Comparison of ENCODE assay signal across 8 cellular contexts in the genomic region with DNA sequence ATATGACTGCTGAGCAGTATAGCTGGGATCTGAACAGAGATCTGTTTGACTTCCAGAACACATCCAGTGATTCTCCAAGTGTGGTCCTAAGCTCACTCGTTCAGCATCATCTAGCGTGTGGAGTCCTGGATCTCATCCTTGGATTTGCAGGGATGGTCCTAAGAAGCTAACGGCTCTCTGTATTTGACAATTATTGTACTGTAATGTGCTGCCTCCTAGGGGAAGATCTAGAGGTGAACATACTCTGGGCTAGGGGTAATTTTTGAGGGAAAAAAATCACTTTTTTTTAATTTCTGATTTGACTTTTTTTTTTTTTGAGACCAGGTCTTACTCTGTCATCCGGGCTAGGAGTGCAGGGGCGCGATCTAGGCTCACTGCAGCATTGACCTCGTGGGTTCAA. TPM values are rescaled to one million over a fixed set of nuclear protein-coding genes. Genes with fewer than 3 reads are reported as not detected.
DNase-seq lines count a peak whose midpoint lies in the region; ATAC-seq and TF ChIP-seq lines count a peak whose summit lies in the region.

No MANE protein-coding gene starts in this region.

- no peaks in the 10 kb centered on the region for H3K9me2 ChIP-seq in MM.1S (replicated peaks; ENCODE audit: insufficient read depth, low read length)

- H3K79me2 ChIP-seq in MM.1S (ENCODE audit: low read length) = no peaks in the 10 kb centered on the region

- H3K4me3 Mint-ChIP-seq in activated CD4-positive, alpha-beta T cell treated with anti-CD3 and anti-CD28 coated beads, Interleukin-2, amount 10 ng/mL, durations not matched to agents 24 days and 14 days = peak overlapping the region; percentile 97
- peak overlapping the region; percentile 95 for H3K4me3 Mint-ChIP-seq in activated T-helper 1 cell treated with anti-CD3 and anti-CD28 coated beads, Interleukin-12 subunit alpha, Interleukin-12 subunit beta, Interleukin-2, Interleukin-4 antibody, amounts not matched to agents 30 ng/mL and 10 ng/mL and 1 ng/mL, durations not matched to agents 14 hours and 24 hours and 36 hours

- H3K9ac ChIP-seq in MM.1S (ENCODE audit: low read length) = no peak overlapping the region

- H3K36me3 ChIP-seq in MM.1S (replicated peaks; ENCODE audit: insufficient read depth, low read length) (no peaks in the 10 kb centered on the region), upper lobe of right lung (no peaks in the 10 kb centered on the region)

- intact Hi-C loops in activated CD4-positive, alpha-beta T cell treated with anti-CD3 and anti-CD28 coated beads, Interleukin-2, amount 10 ng/mL, durations not matched to agents 24 days and 14 days (cut with micrococcal nuclease) = loop anchor here (5.0 to 10.0 kb wide), 2 partner anchors 607 to 1580 kb away; a partner anchor contains a TSS
- intact Hi-C loops in activated T-helper 1 cell treated with anti-CD3 and anti-CD28 coated beads, Interleukin-12 subunit alpha, Interleukin-12 subunit beta, Interleukin-2, Interleukin-4 antibody, amounts not matched to agents 30 ng/mL and 10 ng/mL and 1 ng/mL, durations not matched to agents 14 hours and 24 hours and 36 hours (cut with micrococcal nuclease) = loop anchor here (1.0 to 5.0 kb wide), 2 partner anchors 128 to 295 kb away; no protein-coding TSS in a partner anchor
- intact Hi-C loops in upper lobe of right lung (cut with DNase I) = loop anchor here (10.0 kb wide), 1 partner anchor 327 kb away; no protein-coding TSS in a partner anchor

- peaks cover 19% of the 10 kb centered on the region for H3F3A ChIP-seq in MM.1S (ENCODE audit: insufficient read depth, low read length)

- H3K4me1 Mint-ChIP-seq in activated CD4-positive, alpha-beta T cell treated with anti-CD3 and anti-CD28 coated beads, Interleukin-2, amount 10 ng/mL, durations not matched to agents 24 days and 14 days = peaks cover 28% of the 10 kb centered on the region
- H3K4me1 Mint-ChIP-seq in activated T-helper 1 cell treated with anti-CD3 and anti-CD28 coated beads, Interleukin-12 subunit alpha, Interleukin-12 subunit beta, Interleukin-2, Interleukin-4 antibody, amounts not matched to agents 30 ng/mL and 10 ng/mL and 1 ng/mL, durations not matched to agents 14 hours and 24 hours and 36 hours (ENCODE audit: low read depth) = peaks cover 37% of the 10 kb centered on the region

- no peaks in the 10 kb centered on the region for H3K27me3 Mint-ChIP-seq in activated CD4-positive, alpha-beta T cell treated with anti-CD3 and anti-CD28 coated beads, Interleukin-2, amount 10 ng/mL, durations not matched to agents 24 days and 14 days
- no peaks in the 10 kb centered on the region for H3K27me3 Mint-ChIP-seq in activated T-helper 1 cell treated with anti-CD3 and anti-CD28 coated beads, Interleukin-12 subunit alpha, Interleukin-12 subunit beta, Interleukin-2, Interleukin-4 antibody, amounts not matched to agents 30 ng/mL and 10 ng/mL and 1 ng/mL, durations not matched to agents 14 hours and 24 hours and 36 hours (ENCODE audit: insufficient read depth)

- H3K9me3 ChIP-seq in MM.1S (replicated peaks; ENCODE audit: insufficient read depth, low read length) (no peaks in the 10 kb centered on the region), upper lobe of right lung (no peaks in the 10 kb centered on the region)

- no peaks in the 10 kb centered on the region for H4K20me1 ChIP-seq in MM.1S (ENCODE audit: insufficient read depth, low read length)

- no peak overlapping the region for H2AFZ ChIP-seq in MM.1S (ENCODE audit: low read length)

- H3K27ac ChIP-seq in MM.1S (ENCODE audit: low read length) (no peak overlapping the region), upper lobe of right lung (no peak overlapping the region)

- H3K4me2 ChIP-seq in MM.1S (ENCODE audit: low read depth, low read length) = no peak overlapping the region

- H3K4me1 ChIP-seq in MM.1S (ENCODE audit: low read length) (peaks cover 15% of the 10 kb centered on the region), upper lobe of right lung (peaks cover 10% of the 10 kb centered on the region)

- peak; percentile 46 for TF ChIP-seq CTCF in MM.1S (IDR thresholded peaks at IDR 0.05; ENCODE audit: low read length)
- peak; percentile 45 for TF ChIP-seq CTCF in upper lobe of right lung (IDR thresholded peaks at IDR 0.05)

- H3K27me3 ChIP-seq in MM.1S (replicated peaks; ENCODE audit: insufficient read depth, low read length) = no peaks in the 10 kb centered on the region
- no peaks in the 10 kb centered on the region for H3K27me3 ChIP-seq in upper lobe of right lung

- peaks cover 7% of the 10 kb centered on the region for H3K36me3 Mint-ChIP-seq in activated CD4-positive, alpha-beta T cell treated with anti-CD3 and anti-CD28 coated beads, Interleukin-2, amount 10 ng/mL, durations not matched to agents 24 days and 14 days (ENCODE audit: low read depth)
- peaks cover 11% of the 10 kb centered on the region for H3K36me3 Mint-ChIP-seq in activated T-helper 1 cell treated with anti-CD3 and anti-CD28 coated beads, Interleukin-12 subunit alpha, Interleukin-12 subunit beta, Interleukin-2, Interleukin-4 antibody, amounts not matched to agents 30 ng/mL and 10 ng/mL and 1 ng/mL, durations not matched to agents 14 hours and 24 hours and 36 hours (ENCODE audit: low read depth)

- H3K4me3 ChIP-seq in MM.1S (ENCODE audit: low read length) (no peak overlapping the region), upper lobe of right lung (peak overlapping the region; percentile 76)

- H3K27ac Mint-ChIP-seq in activated CD4-positive, alpha-beta T cell treated with anti-CD3 and anti-CD28 coated beads, Interleukin-2, amount 10 ng/mL, durations not matched to agents 24 days and 14 days = no peak overlapping the region
- H3K27ac Mint-ChIP-seq in activated T-helper 1 cell treated with anti-CD3 and anti-CD28 coated beads, Interleukin-12 subunit alpha, Interleukin-12 subunit beta, Interleukin-2, Interleukin-4 antibody, amounts not matched to agents 30 ng/mL and 10 ng/mL and 1 ng/mL, durations not matched to agents 14 hours and 24 hours and 36 hours = no peak overlapping the region

- peaks cover 5% of the 10 kb centered on the region for H3K9me3 Mint-ChIP-seq in activated CD4-positive, alpha-beta T cell treated with anti-CD3 and anti-CD28 coated beads, Interleukin-2, amount 10 ng/mL, durations not matched to agents 24 days and 14 days
- no peaks in the 10 kb centered on the region for H3K9me3 Mint-ChIP-seq in activated T-helper 1 cell treated with anti-CD3 and anti-CD28 coated beads, Interleukin-12 subunit alpha, Interleukin-12 subunit beta, Interleukin-2, Interleukin-4 antibody, amounts not matched to agents 30 ng/mL and 10 ng/mL and 1 ng/mL, durations not matched to agents 14 hours and 24 hours and 36 hours

- peak; percentile 66 for DNase-seq in activated CD4-positive, alpha-beta T cell treated with anti-CD3 and anti-CD28 coated beads, Interleukin-2, amount 10 ng/mL, durations not matched to agents 24 days and 14 days
- no peak for DNase-seq in activated CD4-positive, alpha-beta T cell treated with anti-CD3 and anti-CD28 coated beads, Interleukin-2, amount 50 U/mL, for 48 hours
- peak; percentile 21 for DNase-seq in MM.1S
- no peak for DNase-seq in activated T-helper 1 cell treated with anti-CD3 and anti-CD28 coated beads, Interleukin-12 subunit alpha, Interleukin-12 subunit beta, Interleukin-2, Interleukin-4 antibody, amounts not matched to agents 30 ng/mL and 10 ng/mL and 1 ng/mL, durations not matched to agents 14 hours and 24 hours and 36 hours (ENCODE audit: low spot score)
- peak; percentile 29 for DNase-seq in iPS-NIHi11 (ENCODE audit: low spot score)
- DNase-seq in upper lobe of right lung = no peak

- ATAC-seq in upper lobe of right lung (no peak), GM21367 (IDR thresholded peaks at IDR 0.05; ENCODE audit: unreplicated experiment) (no peak), HG02759 (IDR thresholded peaks at IDR 0.05; ENCODE audit: unreplicated experiment) (no peak)

RNA-seq across cellular contexts. Expression of a gene that starts 1.5 kb away (rescaled TPM):
- 8.3 and 9.0 TPM in 2 replicates for total RNA-seq in activated CD4-positive, alpha-beta T cell treated with anti-CD3 and anti-CD28 coated beads, Interleukin-2, amount 10 ng/mL, durations not matched to agents 24 days and 14 days
- total RNA-seq in activated T-helper 1 cell treated with anti-CD3 and anti-CD28 coated beads, Interleukin-12 subunit alpha, Interleukin-12 subunit beta, Interleukin-2, Interleukin-4 antibody, amounts not matched to agents 30 ng/mL and 10 ng/mL and 1 ng/mL, durations not matched to agents 14 hours and 24 hours and 36 hours = 9.3 and 9.5 TPM in 2 replicates
- 18.9 TPM for total RNA-seq in upper lobe of right lung

RNA-seq across cellular contexts. Expression of a gene that starts 17.4 kb away (rescaled TPM):
- total RNA-seq in activated CD4-positive, alpha-beta T cell treated with anti-CD3 and anti-CD28 coated beads, Interleukin-2, amount 10 ng/mL, durations not matched to agents 24 days and 14 days = not detected in 2 replicates
- total RNA-seq in activated T-helper 1 cell treated with anti-CD3 and anti-CD28 coated beads, Interleukin-12 subunit alpha, Interleukin-12 subunit beta, Interleukin-2, Interleukin-4 antibody, amounts not matched to agents 30 ng/mL and 10 ng/mL and 1 ng/mL, durations not matched to agents 14 hours and 24 hours and 36 hours = not detected in 2 replicates
- 0.09 TPM for total RNA-seq in upper lobe of right lung

RNA-seq across cellular contexts. Expression of a gene that starts 38.4 kb away (rescaled TPM):
- 2.5 TPM in 2 replicates for total RNA-seq in activated CD4-positive, alpha-beta T cell treated with anti-CD3 and anti-CD28 coated beads, Interleukin-2, amount 10 ng/mL, durations not matched to agents 24 days and 14 days
- 2.4 TPM in 2 replicates for total RNA-seq in activated T-helper 1 cell treated with anti-CD3 and anti-CD28 coated beads, Interleukin-12 subunit alpha, Interleukin-12 subunit beta, Interleukin-2, Interleukin-4 antibody, amounts not matched to agents 30 ng/mL and 10 ng/mL and 1 ng/mL, durations not matched to agents 14 hours and 24 hours and 36 hours
- 4.0 TPM for total RNA-seq in upper lobe of right lung

RNA-seq across cellular contexts. Expression of a gene that starts 38.5 kb away (rescaled TPM):
- total RNA-seq in activated CD4-positive, alpha-beta T cell treated with anti-CD3 and anti-CD28 coated beads, Interleukin-2, amount 10 ng/mL, durations not matched to agents 24 days and 14 days = 43.1 and 47.8 TPM in 2 replicates
- total RNA-seq in activated T-helper 1 cell treated with anti-CD3 and anti-CD28 coated beads, Interleukin-12 subunit alpha, Interleukin-12 subunit beta, Interleukin-2, Interleukin-4 antibody, amounts not matched to agents 30 ng/mL and 10 ng/mL and 1 ng/mL, durations not matched to agents 14 hours and 24 hours and 36 hours = 49.1 and 49.9 TPM in 2 replicates
- total RNA-seq in upper lobe of right lung = 33.7 TPM

Comparison
In these comparisons a context has a peak if more than half of its experiments do, and no peak if none do; other contexts are left out.
1. DNase-seq: peak in activated CD4-positive, alpha-beta T cell treated with anti-CD3 and anti-CD28 coated beads, Interleukin-2, amount 10 ng/mL, durations not matched to agents 24 days and 14 days (single experiment), MM.1S (single experiment) and iPS-NIHi11 (single experiment); none in activated CD4-positive, alpha-beta T cell treated with anti-CD3 and anti-CD28 coated beads, Interleukin-2, amount 50 U/mL, for 48 hours (0 of 2), activated T-helper 1 cell treated with anti-CD3 and anti-CD28 coated beads, Interleukin-12 subunit alpha, Interleukin-12 subunit beta, Interleukin-2, Interleukin-4 antibody, amounts not matched to agents 30 ng/mL and 10 ng/mL and 1 ng/mL, durations not matched to agents 14 hours and 24 hours and 36 hours (single experiment) and upper lobe of right lung (single experiment).